2 cellular contexts compared by ENCODE assay signal in the genomic region with DNA sequence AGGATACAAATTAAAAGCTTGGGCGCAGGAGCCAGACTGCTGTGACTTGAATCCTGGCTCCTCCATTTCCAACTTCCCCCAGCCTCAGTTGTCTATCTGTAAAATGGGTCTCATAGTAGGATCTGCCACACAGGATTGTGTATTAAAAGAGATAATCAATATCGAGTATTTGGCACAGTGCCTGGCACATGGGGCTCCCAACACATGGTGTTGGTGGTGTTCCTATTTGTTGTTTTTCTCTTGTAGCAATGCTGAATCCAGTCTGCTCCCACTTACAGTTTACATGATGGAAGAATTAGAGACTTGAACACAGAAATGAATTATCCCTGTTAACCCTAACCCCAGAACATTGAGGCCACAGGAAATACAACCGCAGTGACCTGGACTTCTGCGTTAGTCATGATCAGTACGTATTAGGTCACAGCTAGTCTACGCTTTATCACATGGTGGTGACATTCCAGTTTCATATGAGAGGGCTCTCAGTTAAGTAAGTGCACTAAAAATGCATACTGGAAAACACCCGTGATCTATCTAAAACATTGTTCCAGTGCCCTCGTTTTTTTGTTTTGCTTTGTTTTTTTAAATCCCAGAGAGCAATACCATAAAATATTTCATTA.
TF ChIP-seq lines count a peak whose summit lies in the region.

No MANE protein-coding gene starts in this region.

TF ChIP-seq in A549, 52 proteins besides CTCF, POLR2A, EP300 and RAD21 (continued from another document and continues in another):
- peak; percentile 46; the same call in 1 of the 2 replicates for TF ChIP-seq POLR2AphosphoS2 (conservative IDR thresholded peaks at IDR 0.05; ENCODE audit: low read length)
- TF ChIP-seq, protein P1, sequence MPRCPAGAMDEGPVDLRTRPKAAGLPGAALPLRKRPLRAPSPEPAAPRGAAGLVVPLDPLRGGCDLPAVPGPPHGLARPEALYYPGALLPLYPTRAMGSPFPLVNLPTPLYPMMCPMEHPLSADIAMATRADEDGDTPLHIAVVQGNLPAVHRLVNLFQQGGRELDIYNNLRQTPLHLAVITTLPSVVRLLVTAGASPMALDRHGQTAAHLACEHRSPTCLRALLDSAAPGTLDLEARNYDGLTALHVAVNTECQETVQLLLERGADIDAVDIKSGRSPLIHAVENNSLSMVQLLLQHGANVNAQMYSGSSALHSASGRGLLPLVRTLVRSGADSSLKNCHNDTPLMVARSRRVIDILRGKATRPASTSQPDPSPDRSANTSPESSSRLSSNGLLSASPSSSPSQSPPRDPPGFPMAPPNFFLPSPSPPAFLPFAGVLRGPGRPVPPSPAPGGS (IDR thresholded peaks at IDR 0.05), result no peak
- no peak for TF ChIP-seq EHF (CRISPR knock-in tag; IDR thresholded peaks at IDR 0.05)
- TF ChIP-seq ZFP36 (IDR thresholded peaks at IDR 0.05; ENCODE audit: borderline replicate concordance, partially characterized antibody), result no peak
- no peak for TF ChIP-seq NFE2L2 (conservative IDR thresholded peaks at IDR 0.05; ENCODE audit: low read length)
- TF ChIP-seq MAX (IDR thresholded peaks at IDR 0.05), result peak; percentile 30; the same call in 1 of the 2 replicates
- TF ChIP-seq JUNB (IDR thresholded peaks at IDR 0.05), result no peak
- TF ChIP-seq, protein P2, sequence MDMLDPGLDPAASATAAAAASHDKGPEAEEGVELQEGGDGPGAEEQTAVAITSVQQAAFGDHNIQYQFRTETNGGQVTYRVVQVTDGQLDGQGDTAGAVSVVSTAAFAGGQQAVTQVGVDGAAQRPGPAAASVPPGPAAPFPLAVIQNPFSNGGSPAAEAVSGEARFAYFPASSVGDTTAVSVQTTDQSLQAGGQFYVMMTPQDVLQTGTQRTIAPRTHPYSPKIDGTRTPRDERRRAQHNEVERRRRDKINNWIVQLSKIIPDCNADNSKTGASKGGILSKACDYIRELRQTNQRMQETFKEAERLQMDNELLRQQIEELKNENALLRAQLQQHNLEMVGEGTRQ (IDR thresholded peaks at IDR 0.05), result peak; percentile 44; the same call in 1 of the 2 replicates
- TF ChIP-seq, protein P3, sequence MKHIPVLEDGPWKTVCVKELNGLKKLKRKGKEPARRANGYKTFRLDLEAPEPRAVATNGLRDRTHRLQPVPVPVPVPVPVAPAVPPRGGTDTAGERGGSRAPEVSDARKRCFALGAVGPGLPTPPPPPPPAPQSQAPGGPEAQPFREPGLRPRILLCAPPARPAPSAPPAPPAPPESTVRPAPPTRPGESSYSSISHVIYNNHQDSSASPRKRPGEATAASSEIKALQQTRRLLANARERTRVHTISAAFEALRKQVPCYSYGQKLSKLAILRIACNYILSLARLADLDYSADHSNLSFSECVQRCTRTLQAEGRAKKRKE (CRISPR knock-in tag; IDR thresholded peaks at IDR 0.05; ENCODE audit: low read depth), result peak; percentile 17; the same call in 1 of the 2 replicates
- no peak for TF ChIP-seq MYC (IDR thresholded peaks at IDR 0.05; ENCODE audit: borderline replicate concordance, low read length)
- TF ChIP-seq FOSL2 (IDR thresholded peaks at IDR 0.05), result no peak
- TF ChIP-seq FOSL2 (CRISPR knock-in tag; IDR thresholded peaks at IDR 0.05), result 0 out of 2 replicates have a peak, but pooled peaks have one; percentile 0
- no peak for TF ChIP-seq PBX3 (IDR thresholded peaks at IDR 0.05)
- TF ChIP-seq RARB (CRISPR knock-in tag; IDR thresholded peaks at IDR 0.05), result no peak; the same call in none of the 2 replicates
- peak; percentile 55; the same call in 1 of the 2 replicates for TF ChIP-seq TP53 (CRISPR knock-in tag; IDR thresholded peaks at IDR 0.05)
- no peak for TF ChIP-seq RNF2 (IDR thresholded peaks at IDR 0.05; ENCODE audit: borderline replicate concordance, low read depth)
- TF ChIP-seq, protein P4, sequence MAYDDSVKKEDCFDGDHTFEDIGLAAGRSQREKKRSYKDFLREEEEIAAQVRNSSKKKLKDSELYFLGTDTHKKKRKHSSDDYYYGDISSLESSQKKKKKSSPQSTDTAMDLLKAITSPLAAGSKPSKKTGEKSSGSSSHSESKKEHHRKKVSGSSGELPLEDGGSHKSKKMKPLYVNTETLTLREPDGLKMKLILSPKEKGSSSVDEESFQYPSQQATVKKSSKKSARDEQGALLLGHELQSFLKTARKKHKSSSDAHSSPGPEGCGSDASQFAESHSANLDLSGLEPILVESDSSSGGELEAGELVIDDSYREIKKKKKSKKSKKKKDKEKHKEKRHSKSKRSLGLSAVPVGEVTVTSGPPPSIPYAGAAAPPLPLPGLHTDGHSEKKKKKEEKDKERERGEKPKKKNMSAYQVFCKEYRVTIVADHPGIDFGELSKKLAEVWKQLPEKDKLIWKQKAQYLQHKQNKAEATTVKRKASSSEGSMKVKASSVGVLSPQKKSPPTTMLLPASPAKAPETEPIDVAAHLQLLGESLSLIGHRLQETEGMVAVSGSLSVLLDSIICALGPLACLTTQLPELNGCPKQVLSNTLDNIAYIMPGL (CRISPR knock-in tag; IDR thresholded peaks at IDR 0.05; ENCODE audit: borderline replicate concordance), result no peak
- no peak for TF ChIP-seq CBX8 (IDR thresholded peaks at IDR 0.05)
- no peak for TF ChIP-seq ZC3H11A (IDR thresholded peaks at IDR 0.05)
- no peak for TF ChIP-seq MAZ (IDR thresholded peaks at IDR 0.05; ENCODE audit: borderline replicate concordance, low read depth, low read length)
- no peak for TF ChIP-seq EHMT2 (IDR thresholded peaks at IDR 0.05; ENCODE audit: low read depth)
- TF ChIP-seq, protein P5, sequence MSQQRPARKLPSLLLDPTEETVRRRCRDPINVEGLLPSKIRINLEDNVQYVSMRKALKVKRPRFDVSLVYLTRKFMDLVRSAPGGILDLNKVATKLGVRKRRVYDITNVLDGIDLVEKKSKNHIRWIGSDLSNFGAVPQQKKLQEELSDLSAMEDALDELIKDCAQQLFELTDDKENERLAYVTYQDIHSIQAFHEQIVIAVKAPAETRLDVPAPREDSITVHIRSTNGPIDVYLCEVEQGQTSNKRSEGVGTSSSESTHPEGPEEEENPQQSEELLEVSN (IDR thresholded peaks at IDR 0.05; ENCODE audit: borderline replicate concordance, low read depth), result no peak
- TF ChIP-seq FOXS1 (CRISPR knock-in tag; IDR thresholded peaks at IDR 0.05), result no peak

TF ChIP-seq in HepG2, 621 proteins besides CTCF, POLR2A, EP300 and RAD21 (continued from another document):
- TF ChIP-seq ZBTB21 (CRISPR knock-in tag; IDR thresholded peaks at IDR 0.05) (peak; percentile 59; the same call in 1 of the 2 replicates), RBFOX2 (IDR thresholded peaks at IDR 0.05; ENCODE audit: low read depth, low read length) (0 out of 2 replicates have a peak, but pooled peaks have one; percentile 46), ZNF260 (CRISPR knock-in tag; IDR thresholded peaks at IDR 0.05; ENCODE audit: borderline replicate concordance, low read depth) (no peak), SSRP1 (CRISPR knock-in tag; IDR thresholded peaks at IDR 0.05) (0 out of 2 replicates have a peak, but pooled peaks have one; percentile 29), RELA (CRISPR knock-in tag; IDR thresholded peaks at IDR 0.05) (no peak), KAT7 (CRISPR knock-in tag; IDR thresholded peaks at IDR 0.05; ENCODE audit: borderline replicate concordance) (no peak), ZMYM3 (CRISPR knock-in tag; IDR thresholded peaks at IDR 0.05) (peak; percentile 73)
- TF ChIP-seq, protein P6, sequence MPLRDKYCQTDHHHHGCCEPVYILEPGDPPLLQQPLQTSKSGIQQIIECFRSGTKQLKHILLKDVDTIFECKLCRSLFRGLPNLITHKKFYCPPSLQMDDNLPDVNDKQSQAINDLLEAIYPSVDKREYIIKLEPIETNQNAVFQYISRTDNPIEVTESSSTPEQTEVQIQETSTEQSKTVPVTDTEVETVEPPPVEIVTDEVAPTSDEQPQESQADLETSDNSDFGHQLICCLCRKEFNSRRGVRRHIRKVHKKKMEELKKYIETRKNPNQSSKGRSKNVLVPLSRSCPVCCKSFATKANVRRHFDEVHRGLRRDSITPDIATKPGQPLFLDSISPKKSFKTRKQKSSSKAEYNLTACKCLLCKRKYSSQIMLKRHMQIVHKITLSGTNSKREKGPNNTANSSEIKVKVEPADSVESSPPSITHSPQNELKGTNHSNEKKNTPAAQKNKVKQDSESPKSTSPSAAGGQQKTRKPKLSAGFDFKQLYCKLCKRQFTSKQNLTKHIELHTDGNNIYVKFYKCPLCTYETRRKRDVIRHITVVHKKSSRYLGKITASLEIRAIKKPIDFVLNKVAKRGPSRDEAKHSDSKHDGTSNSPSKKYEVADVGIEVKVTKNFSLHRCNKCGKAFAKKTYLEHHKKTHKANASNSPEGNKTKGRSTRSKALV (CRISPR knock-in tag; IDR thresholded peaks at IDR 0.05), result 0 out of 2 replicates have a peak, but pooled peaks have one; percentile 24
